ENCODE assay signal across 25 cellular contexts in genomic region chr2:44632931-44633689, GRCh38.
"Had no signal": no experiment of that assay in that cellular context is flagged by ENCODE, and none has a peak within 500 bp of the region (broad histone marks: within the 10 kb centered on the region; RNA-seq: fewer than 3 reads in every experiment).

No MANE protein-coding gene starts in this region.

- H3K27ac ChIP-seq: breast epithelium, colonic mucosa, SJSA1, VCaP had no signal

- H3K36me3 ChIP-seq: breast epithelium, colonic mucosa, SJSA1 had no signal

- H3K4me3 Mint-ChIP-seq: activated CD4-positive, alpha-beta memory T cell treated with anti-CD3 and anti-CD28 coated beads for 36 hours; activated CD4-positive, alpha-beta T cell treated with anti-CD3 and anti-CD28 coated beads, Interleukin-2, amount 10 ng/mL, durations not matched to agents 24 days and 14 days; activated naive CD4-positive, alpha-beta T cell treated with anti-CD3 and anti-CD28 coated beads for 36 hours; activated naive CD8-positive, alpha-beta T cell; activated T-cell treated with anti-CD3 and anti-CD28 coated beads, Interleukin-2, amount 50 U/mL, for 24 hours; T-helper 17 cell had no signal

- ATAC-seq: PC-3, SK-N-SH treated with all-trans-retinoic acid at 6 μM for 48 hours, T-helper 17 cell had no signal

- H3K27me3 Mint-ChIP-seq: activated CD4-positive, alpha-beta memory T cell treated with anti-CD3 and anti-CD28 coated beads for 36 hours; activated CD4-positive, alpha-beta T cell treated with anti-CD3 and anti-CD28 coated beads, Interleukin-2, amount 10 ng/mL, durations not matched to agents 24 days and 14 days; activated naive CD8-positive, alpha-beta T cell; activated T-cell treated with anti-CD3 and anti-CD28 coated beads, Interleukin-2, amount 50 U/mL, for 24 hours; T-helper 17 cell had no signal

- H3K4me1 Mint-ChIP-seq: T-helper 17 cell had no signal

- H3K27me3 ChIP-seq: breast epithelium, colonic mucosa, SJSA1 had no signal

- H3K4me3 ChIP-seq: breast epithelium, colonic mucosa, SJSA1 had no signal

- DNase-seq: activated CD4-positive, alpha-beta memory T cell treated with anti-CD3 and anti-CD28 coated beads for 36 hours; activated CD4-positive, alpha-beta T cell treated with anti-CD3 and anti-CD28 coated beads, Interleukin-2, amount 10 ng/mL, durations not matched to agents 24 days and 14 days; activated gamma-delta T cell; activated naive CD4-positive, alpha-beta T cell treated with anti-CD3 and anti-CD28 coated beads for 36 hours; activated T-cell treated with anti-CD3 and anti-CD28 coated beads, Interleukin-2, amount 50 U/mL, for 24 hours; anterior cingulate cortex; caudate nucleus; colonic mucosa; Kasumi-1; NCI-H1048; NCI-H146; NCI-H187 treated with DMSO at 0.1 percent for 48 hours; NCI-H2081 treated with DMSO at 0.1 percent for 48 hours; NCI-H446; NCI-H524; PC-3; SHP77; SW 1271; T-helper 17 cell; T1000 had no signal

- H3K27ac Mint-ChIP-seq: activated CD4-positive, alpha-beta memory T cell treated with anti-CD3 and anti-CD28 coated beads for 36 hours; activated CD4-positive, alpha-beta T cell treated with anti-CD3 and anti-CD28 coated beads, Interleukin-2, amount 10 ng/mL, durations not matched to agents 24 days and 14 days; activated naive CD4-positive, alpha-beta T cell treated with anti-CD3 and anti-CD28 coated beads for 36 hours; activated naive CD8-positive, alpha-beta T cell; activated T-cell treated with anti-CD3 and anti-CD28 coated beads, Interleukin-2, amount 50 U/mL, for 24 hours; T-helper 17 cell had no signal

- H3K4me1 ChIP-seq: breast epithelium, colonic mucosa, SJSA1 had no signal
